ENCODE assay signal across 7 cellular contexts in genomic region chr1:146049866-146050651, GRCh38. TPM values are rescaled to one million over a fixed set of nuclear protein-coding genes. Genes with fewer than 3 reads are reported as not detected.
"Had no signal": no experiment of that assay in that cellular context is flagged by ENCODE, and none has a peak within 500 bp of the region (broad histone marks: within the 10 kb centered on the region; RNA-seq: fewer than 3 reads in every experiment).

No MANE protein-coding gene starts in this region.

RNA-seq across cellular contexts. Expression of gene HJV, which starts 28.5 kb away (rescaled TPM):
- total RNA-seq: aorta, bronchial epithelial cell, esophagus squamous epithelium, lower leg skin, osteoblast, pulmonary artery endothelial cell, T-cell had no signal
- polyA plus RNA-seq: aorta had no signal
